In genomic region chr1:212497553-212497952, GRCh38 we compare ENCODE assay signal across 24 cellular contexts.
"Had no signal": no experiment of that assay in that cellular context is flagged by ENCODE, and none has a peak within 500 bp of the region (broad histone marks: within the 10 kb centered on the region; RNA-seq: fewer than 3 reads in every experiment).

No MANE protein-coding gene starts in this region.

- H3K27me3 Mint-ChIP-seq: activated T-cell treated with anti-CD3 and anti-CD28 coated beads, Interleukin-2, amount 50 U/mL, for 24 hours had no signal

- H3K27ac Mint-ChIP-seq: activated CD4-positive, alpha-beta T cell treated with anti-CD3 and anti-CD28 coated beads, Interleukin-2, amount 10 ng/mL, durations not matched to agents 24 days and 14 days; activated CD8-positive, alpha-beta memory T cell treated with anti-CD3 and anti-CD28 coated beads, Interleukin-2, amount 10 ng/mL, durations not matched to agents 7 days and 5 days; activated naive CD4-positive, alpha-beta T cell treated with anti-CD3 and anti-CD28 coated beads, Interleukin-2, amount 50 U/mL, for 72 hours; activated T-cell treated with anti-CD3 and anti-CD28 coated beads, Interleukin-2, amount 50 U/mL, for 24 hours; activated T-helper 1 cell treated with anti-CD3 and anti-CD28 coated beads, Interleukin-12 subunit alpha, Interleukin-12 subunit beta, Interleukin-2, Interleukin-4 antibody, amounts not matched to agents 30 ng/mL and 10 ng/mL and 1 ng/mL, durations not matched to agents 14 hours and 24 hours and 36 hours; brain had no signal

- ATAC-seq: activated CD8-positive, alpha-beta memory T cell treated with anti-CD3 and anti-CD28 coated beads, Interleukin-2, amount 10 ng/mL, durations not matched to agents 7 days and 5 days; activated naive CD4-positive, alpha-beta T cell treated with anti-CD3 and anti-CD28 coated beads, Interleukin-2, amount 50 U/mL, for 72 hours; activated naive CD8-positive, alpha-beta T cell treated with anti-CD3 and anti-CD28 coated beads, Interleukin-2, amount 50 U/mL, for 24 hours; Panc1; Right ventricle myocardium inferior had no signal

- H3K4me2 ChIP-seq: SK-N-SH had no signal

- H3K4me1 Mint-ChIP-seq: activated CD4-positive, alpha-beta T cell treated with anti-CD3 and anti-CD28 coated beads, Interleukin-2, amount 10 ng/mL, durations not matched to agents 24 days and 14 days; activated naive CD8-positive, alpha-beta T cell treated with anti-CD3 and anti-CD28 coated beads, Interleukin-2, amount 50 U/mL, for 24 hours; brain had no signal

- H3K4me3 ChIP-seq: ascending aorta, SJCRH30 had no signal

- DNase-seq: activated CD4-positive, alpha-beta T cell treated with anti-CD3 and anti-CD28 coated beads, Interleukin-2, amount 10 ng/mL, durations not matched to agents 24 days and 14 days; activated CD4-positive, alpha-beta T cell treated with anti-CD3 and anti-CD28 coated beads, Interleukin-2, amount 50 U/mL, for 48 hours; activated CD4-positive, CD25-positive, alpha-beta regulatory T cell treated with anti-CD3 and anti-CD28 coated beads, Interleukin-2, amount 50 U/mL, for 72 hours; activated CD8-positive, alpha-beta memory T cell treated with anti-CD3 and anti-CD28 coated beads, Interleukin-2, amount 10 ng/mL, durations not matched to agents 7 days and 5 days; activated effector memory CD4-positive, alpha-beta T cell treated with Interleukin-2 at 50 U/mL for 16 hours; activated naive CD4-positive, alpha-beta T cell treated with Interleukin-2 at 50 U/mL for 16 hours; activated naive CD8-positive, alpha-beta T cell treated with anti-CD3 and anti-CD28 coated beads, Interleukin-2, amount 50 U/mL, for 24 hours; activated T-cell treated with anti-CD3 and anti-CD28 coated beads, Interleukin-2, amount 50 U/mL, for 24 hours; Kasumi-1; NCI-H1930; NCI-H2171; NCI-H2227 treated with DMSO at 0.1 percent for 48 hours; NCI-H446 treated with DMSO at 0.1 percent for 48 hours; NCI-H524 treated with DMSO at 0.1 percent for 48 hours; NCI-H774; RPMI8226; SJCRH30; SK-N-SH had no signal

- H3K9me3 ChIP-seq: ascending aorta, SJCRH30, SK-N-SH had no signal

- H3K9ac ChIP-seq: SK-N-SH had no signal

- H3K27me3 ChIP-seq: ascending aorta, SJCRH30 had no signal

- H3K9me3 Mint-ChIP-seq: activated CD4-positive, alpha-beta T cell treated with anti-CD3 and anti-CD28 coated beads, Interleukin-2, amount 10 ng/mL, durations not matched to agents 24 days and 14 days; activated naive CD4-positive, alpha-beta T cell treated with anti-CD3 and anti-CD28 coated beads, Interleukin-2, amount 50 U/mL, for 72 hours; activated naive CD8-positive, alpha-beta T cell treated with anti-CD3 and anti-CD28 coated beads, Interleukin-2, amount 50 U/mL, for 24 hours; activated T-cell treated with anti-CD3 and anti-CD28 coated beads, Interleukin-2, amount 50 U/mL, for 24 hours; activated T-helper 1 cell treated with anti-CD3 and anti-CD28 coated beads, Interleukin-12 subunit alpha, Interleukin-12 subunit beta, Interleukin-2, Interleukin-4 antibody, amounts not matched to agents 30 ng/mL and 10 ng/mL and 1 ng/mL, durations not matched to agents 14 hours and 24 hours and 36 hours had no signal

- H3K27ac ChIP-seq: ascending aorta, SJCRH30 had no signal

- H3K36me3 ChIP-seq: ascending aorta, SJCRH30 had no signal

- H3K4me3 Mint-ChIP-seq: activated CD4-positive, alpha-beta T cell treated with anti-CD3 and anti-CD28 coated beads, Interleukin-2, amount 10 ng/mL, durations not matched to agents 24 days and 14 days; activated CD8-positive, alpha-beta memory T cell treated with anti-CD3 and anti-CD28 coated beads, Interleukin-2, amount 10 ng/mL, durations not matched to agents 7 days and 5 days; activated naive CD8-positive, alpha-beta T cell treated with anti-CD3 and anti-CD28 coated beads, Interleukin-2, amount 50 U/mL, for 24 hours; activated T-cell treated with anti-CD3 and anti-CD28 coated beads, Interleukin-2, amount 50 U/mL, for 24 hours; activated T-helper 1 cell treated with anti-CD3 and anti-CD28 coated beads, Interleukin-12 subunit alpha, Interleukin-12 subunit beta, Interleukin-2, Interleukin-4 antibody, amounts not matched to agents 30 ng/mL and 10 ng/mL and 1 ng/mL, durations not matched to agents 14 hours and 24 hours and 36 hours; brain had no signal

- H3K36me3 Mint-ChIP-seq: activated naive CD4-positive, alpha-beta T cell treated with anti-CD3 and anti-CD28 coated beads, Interleukin-2, amount 50 U/mL, for 72 hours; brain had no signal
